Comparison of ENCODE assay signal across 12 cellular contexts in genomic region chr14:30608533-30609006, GRCh38. TPM values are rescaled to one million over a fixed set of nuclear protein-coding genes. Genes with fewer than 3 reads are reported as not detected.
A peak's percentile ranks its signal among the peaks of the same experiment; 100 is the strongest.
DNase-seq lines count a peak whose midpoint lies in the region; ATAC-seq and TF ChIP-seq lines count a peak whose summit lies in the region.
"Had no signal": no experiment of that assay in that cellular context is flagged by ENCODE, and none has a peak within 500 bp of the region (broad histone marks: within the 10 kb centered on the region; RNA-seq: fewer than 3 reads in every experiment).

No MANE protein-coding gene starts in this region.

- H3K27ac ChIP-seq in 22Rv1 (peak overlapping the region; percentile 0; the same call in 1 of the 2 replicates), tibial artery (no peak overlapping the region)
- H3K27ac ChIP-seq: C4-2B, tibial nerve had no signal

- intact Hi-C loops in lower leg skin (cut with DNase I; ENCODE audit: low total_unique reads): no loop called here
- intact Hi-C loops in tibial artery (cut with DNase I; ENCODE audit: low total_unique reads): no loop called here

- H3K27me3 ChIP-seq in tibial artery: no peaks in the 10 kb centered on the region
- H3K27me3 ChIP-seq: tibial nerve had no signal

- peaks cover 0 to 9% (median 0%) of the 10 kb centered on the region in 4 donors for H3K4me1 ChIP-seq in tibial artery

- H3K27me3 Mint-ChIP-seq in activated T-helper 17 cell treated with anti-CD3 and anti-CD28 coated beads, Interleukin-2, amount 50 U/mL, for 72 hours: no peaks in the 10 kb centered on the region
- H3K27me3 Mint-ChIP-seq in glutamatergic neuron (ENCODE audit: unreplicated experiment): no peaks in the 10 kb centered on the region

- no peak overlapping the region for H3K4me3 Mint-ChIP-seq in activated T-helper 17 cell treated with anti-CD3 and anti-CD28 coated beads, Interleukin-2, amount 50 U/mL, for 72 hours
- no peak overlapping the region for H3K4me3 Mint-ChIP-seq in glutamatergic neuron (ENCODE audit: unreplicated experiment)
- H3K4me3 Mint-ChIP-seq: GM23338 had no signal

- TF ChIP-seq CTCF in 22Rv1 (IDR thresholded peaks at IDR 0.05): no peak
- TF ChIP-seq CTCF in glutamatergic neuron (IDR thresholded peaks at IDR 0.05; ENCODE audit: partially characterized antibody, unreplicated experiment): no peak
- TF ChIP-seq CTCF in lower leg skin (IDR thresholded peaks at IDR 0.05): no peak
- no peak for TF ChIP-seq CTCF in tibial artery (IDR thresholded peaks at IDR 0.05)

- H3K9me3 ChIP-seq in tibial artery: no peaks in the 10 kb centered on the region
- H3K9me3 ChIP-seq: tibial nerve had no signal

- H3K27ac Mint-ChIP-seq in activated T-helper 17 cell treated with anti-CD3 and anti-CD28 coated beads, Interleukin-2, amount 50 U/mL, for 72 hours: peak overlapping the region; percentile 18
- H3K27ac Mint-ChIP-seq in glutamatergic neuron (ENCODE audit: unreplicated experiment): peak overlapping the region; percentile 15
- H3K27ac Mint-ChIP-seq: GM23338 had no signal

- ATAC-seq in activated T-helper 17 cell treated with anti-CD3 and anti-CD28 coated beads, Interleukin-2, amount 50 U/mL, for 72 hours (replicated peaks): no peak
- no peak for ATAC-seq in HG02759 (IDR thresholded peaks at IDR 0.05; ENCODE audit: unreplicated experiment)
- ATAC-seq: GM23338 had no signal

- H3K4me1 Mint-ChIP-seq in activated T-helper 17 cell treated with anti-CD3 and anti-CD28 coated beads, Interleukin-2, amount 50 U/mL, for 72 hours: no peaks in the 10 kb centered on the region
- H3K4me1 Mint-ChIP-seq in glutamatergic neuron (ENCODE audit: low read depth, unreplicated experiment): no peaks in the 10 kb centered on the region
- H3K4me1 Mint-ChIP-seq: GM23338 had no signal

- H3K4me3 ChIP-seq in lower leg skin (ENCODE audit: low read depth, poor library complexity, severe bottlenecking): no peak overlapping the region
- H3K4me3 ChIP-seq in tibial artery: no peak overlapping the region
- H3K4me3 ChIP-seq: GM23338, tibial nerve had no signal

- peaks cover 0 to 28% (median 12%) of the 10 kb centered on the region in 3 donors for H3K36me3 ChIP-seq in tibial artery

- no peak for TF ChIP-seq POLR2A in lower leg skin (IDR thresholded peaks at IDR 0.05)

- no peaks in the 10 kb centered on the region for H3K9me3 Mint-ChIP-seq in activated T-helper 17 cell treated with anti-CD3 and anti-CD28 coated beads, Interleukin-2, amount 50 U/mL, for 72 hours
- no peaks in the 10 kb centered on the region for H3K9me3 Mint-ChIP-seq in glutamatergic neuron (ENCODE audit: unreplicated experiment)
- H3K9me3 Mint-ChIP-seq: GM23338 had no signal

- peaks cover 68% of the 10 kb centered on the region for H3K36me3 Mint-ChIP-seq in activated T-helper 17 cell treated with anti-CD3 and anti-CD28 coated beads, Interleukin-2, amount 50 U/mL, for 72 hours (ENCODE audit: low read depth)
- H3K36me3 Mint-ChIP-seq in glutamatergic neuron (ENCODE audit: unreplicated experiment): no peaks in the 10 kb centered on the region

- DNase-seq in HCEC 1CT (peak; percentile 59), glutamatergic neuron (no peak), lower leg skin (ENCODE audit: low spot score in 2 of 2) (no peak), tibial artery (no peak), GM19238 (ENCODE audit: insufficient read length, low spot score) (no peak)
- DNase-seq: stimulated activated CD4-positive, alpha-beta T cell treated with anti-CD3 and anti-CD28 coated beads, Interleukin-2, amount 100 ng/mL, for 48 hours had no signal

- 76 to 78% methylated on average over 5 of the region's 5 CpGs for WGBS in lower leg skin, 2 donors

RNA-seq across cellular contexts. Expression of gene SCFD1, which starts 13.5 kb away (rescaled TPM):
- total RNA-seq in activated T-helper 17 cell treated with anti-CD3 and anti-CD28 coated beads, Interleukin-2, amount 50 U/mL, for 72 hours: 10 to 100 TPM; 53.9 to 70.7 TPM
- total RNA-seq in glutamatergic neuron (ENCODE audit: unreplicated experiment) (68.9 TPM), lower leg skin (10 to 100 TPM; 33.6 to 40.8 (median 37.1) TPM)

RNA-seq across cellular contexts. Expression of gene G2E3, which starts 49.6 kb away (rescaled TPM):
- 10 to 100 TPM; 30.0 to 40.5 TPM for total RNA-seq in activated T-helper 17 cell treated with anti-CD3 and anti-CD28 coated beads, Interleukin-2, amount 50 U/mL, for 72 hours
- 31.4 TPM for total RNA-seq in glutamatergic neuron (ENCODE audit: unreplicated experiment)
- 10 to 100 TPM in 2 of 4 donors, 1 to 10 TPM in 2; 8.0 to 13.0 (median 10.6) TPM for total RNA-seq in lower leg skin
